22 cellular contexts compared by ENCODE assay signal in the genomic region with DNA sequence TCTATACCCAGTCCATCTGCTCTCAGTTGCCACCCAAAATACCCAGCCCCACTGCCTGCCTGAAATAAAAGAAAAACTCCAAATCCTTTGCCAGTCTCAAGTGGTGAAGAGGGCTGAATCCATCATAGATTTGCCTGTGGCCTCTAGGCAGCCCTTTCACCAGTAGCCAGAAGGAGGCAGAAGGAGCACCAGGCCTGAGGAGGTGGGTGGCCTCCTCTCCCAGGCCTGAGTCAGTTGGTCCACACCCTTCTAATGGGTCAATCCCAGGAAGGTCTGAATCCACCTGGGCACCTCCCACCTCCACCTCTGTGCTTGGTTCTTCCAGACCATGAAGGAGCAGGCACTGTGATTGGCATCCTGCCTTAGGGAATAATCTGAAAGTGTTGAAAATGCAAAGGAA.
A peak's percentile ranks its signal among the peaks of the same experiment; 100 is the strongest.
DNase-seq lines count a peak whose midpoint lies in the region; ATAC-seq and TF ChIP-seq lines count a peak whose summit lies in the region.
"Had no signal": no experiment of that assay in that cellular context is flagged by ENCODE, and none has a peak within 500 bp of the region (broad histone marks: within the 10 kb centered on the region; RNA-seq: fewer than 3 reads in every experiment).

No MANE protein-coding gene starts in this region.

- no peak overlapping the region for H3K14ac ChIP-seq in H9 (ENCODE audit: insufficient read depth, low read length)
- H3K14ac ChIP-seq in neuronal stem cell (ENCODE audit: low read length) = no peak overlapping the region

- H4K8ac ChIP-seq in H9 (replicated peaks; ENCODE audit: insufficient read length, low read depth, low read length) = no peak overlapping the region
- no peak overlapping the region for H4K8ac ChIP-seq in mesendoderm (ENCODE audit: low read depth, low read length)
- no peak overlapping the region for H4K8ac ChIP-seq in neuronal stem cell (ENCODE audit: low read depth, low read length)

- H3K36me3 ChIP-seq in endodermal cell (ENCODE audit: control insufficient read depth, insufficient read depth, low read length) = no peaks in the 10 kb centered on the region
- H3K36me3 ChIP-seq in mesendoderm (ENCODE audit: control insufficient read depth, insufficient read depth, low read length) = no peaks in the 10 kb centered on the region
- no peaks in the 10 kb centered on the region for H3K36me3 ChIP-seq in neuronal stem cell (replicated peaks in 1 of 2; ENCODE audit: control insufficient read depth in 2 of 2, insufficient read depth in 2 of 2, low read length in 2 of 2)

- H2BK20ac ChIP-seq in H9 (ENCODE audit: low read depth, low read length, poor library complexity, severe bottlenecking) = no peak overlapping the region

- H3K4ac ChIP-seq in H9 (ENCODE audit: low read depth, low read length) (no peak overlapping the region), mesendoderm (ENCODE audit: low read depth, low read length) (no peak overlapping the region), neuronal stem cell (ENCODE audit: low read length) (no peak overlapping the region)

- H3K36me3 Mint-ChIP-seq in H9 (ENCODE audit: insufficient read depth in 1 of 3, low read depth in 3 of 3) (no peaks in the 10 kb centered on the region), endodermal cell (ENCODE audit: low read depth) (peaks cover 3% of the 10 kb centered on the region)
- no peaks in the 10 kb centered on the region for H3K36me3 Mint-ChIP-seq in stimulated activated effector memory CD8-positive, alpha-beta T cell treated with anti-CD3 and anti-CD28 coated beads, Interleukin-12 subunit alpha, Interleukin-12 subunit beta, amount 100 ng/mL, for 72 hours
- H3K36me3 Mint-ChIP-seq: activated naive CD8-positive, alpha-beta T cell treated with anti-CD3 and anti-CD28 coated beads, Interleukin-2, amount 10 ng/mL, durations not matched to agents 7 days and 5 days; naive thymus-derived CD4-positive, alpha-beta T cell had no signal

- H3K79me2 ChIP-seq in H9 (ENCODE audit: insufficient read depth, low read length) = peaks cover 2% of the 10 kb centered on the region; the same call in 1 of the 2 replicates
- peaks cover 29% of the 10 kb centered on the region for H3K79me2 ChIP-seq in mesendoderm (ENCODE audit: control insufficient read depth, insufficient read depth, low read length)

- no peak overlapping the region for H3K23ac ChIP-seq in H9 (ENCODE audit: insufficient read length, low read depth, low read length)
- no peak overlapping the region for H3K23ac ChIP-seq in mesendoderm (ENCODE audit: low read length)
- H3K23ac ChIP-seq in neuronal stem cell (ENCODE audit: low read depth, low read length, poor library complexity) = no peak overlapping the region

- H3K27me3 ChIP-seq in H9 (ENCODE audit: insufficient read depth, low read length) (no peaks in the 10 kb centered on the region), endodermal cell (ENCODE audit: control insufficient read depth, insufficient read depth, low read length, poor library complexity, severe bottlenecking) (no peaks in the 10 kb centered on the region), mesendoderm (ENCODE audit: insufficient read depth, low read length, poor library complexity) (no peaks in the 10 kb centered on the region), neuronal stem cell (ENCODE audit: control insufficient read depth in 3 of 3, insufficient read depth in 3 of 3, low read depth in 1 of 3, low read length in 3 of 3) (no peaks in the 10 kb centered on the region)
- H3K27me3 ChIP-seq: BLaER1 treated with 17β-estradiol and CSF1 and Interleukin-3, amounts not matched to agents 10 nM and 100 nM; body of pancreas had no signal

- H2BK12ac ChIP-seq in H9 (ENCODE audit: insufficient read length, low read depth, low read length) = no peak overlapping the region
- no peak overlapping the region for H2BK12ac ChIP-seq in neuronal stem cell (ENCODE audit: low read length)

- no peaks in the 10 kb centered on the region for H3K27me3 Mint-ChIP-seq in H9 (ENCODE audit: low read depth)
- H3K27me3 Mint-ChIP-seq in endodermal cell (ENCODE audit: insufficient read depth) = no peaks in the 10 kb centered on the region

- H2AFZ ChIP-seq in H9 (ENCODE audit: low read length) (no peak overlapping the region), neuronal stem cell (ENCODE audit: low read length) (no peak overlapping the region)

- no peak overlapping the region for H2BK5ac ChIP-seq in H9 (ENCODE audit: insufficient read length, low read length)
- no peak overlapping the region for H2BK5ac ChIP-seq in mesendoderm (ENCODE audit: low read length)
- no peak overlapping the region for H2BK5ac ChIP-seq in neuronal stem cell (ENCODE audit: low read length)

- ATAC-seq in stimulated activated effector memory CD8-positive, alpha-beta T cell treated with anti-CD3 and anti-CD28 coated beads, Interleukin-12 subunit alpha, Interleukin-12 subunit beta, amount 100 ng/mL, for 72 hours = peak; percentile 37
- ATAC-seq in GM19351 (IDR thresholded peaks at IDR 0.05; ENCODE audit: unreplicated experiment) (no peak), HG03520 (IDR thresholded peaks at IDR 0.05; ENCODE audit: unreplicated experiment) (no peak)
- ATAC-seq: activated T-helper 17 cell treated with anti-CD3 and anti-CD28 coated beads, Interleukin-2, amount 50 U/mL, for 72 hours; body of pancreas; naive thymus-derived CD4-positive, alpha-beta T cell; stimulated activated naive CD8-positive, alpha-beta T cell treated with anti-CD3 and anti-CD28 coated beads, Interleukin-15, Interleukin-2, amounts not matched to agents 100 U/mL and 50 U/mL, for 24 hours had no signal

- H3K4me1 ChIP-seq in H9 (ENCODE audit: insufficient read depth, low read length) = peaks cover 9% of the 10 kb centered on the region; the same call in 1 of the 2 replicates
- peaks cover 30% of the 10 kb centered on the region for H3K4me1 ChIP-seq in endodermal cell (ENCODE audit: control insufficient read depth, insufficient read depth, low read length)
- H3K4me1 ChIP-seq in mesendoderm (ENCODE audit: control insufficient read depth, low read depth, low read length) = peaks cover 5% of the 10 kb centered on the region
- peaks cover 1 to 9% of the 10 kb centered on the region in 2 donors for H3K4me1 ChIP-seq in neuronal stem cell (ENCODE audit: control insufficient read depth in 2 of 2, insufficient read depth in 1 of 2, low read depth in 1 of 2, low read length in 2 of 2)

- no peaks in the 10 kb centered on the region for H3K23me2 ChIP-seq in H9 (ENCODE audit: insufficient read length, low read depth, low read length, poor library complexity, severe bottlenecking)

- DNase-seq in H9 (no peak), endodermal cell (no peak), mesendoderm (peak; percentile 52), neuronal stem cell (ENCODE audit: low spot score) (no peak), 8988T (no peak)
- no peak for DNase-seq in stimulated activated effector memory CD8-positive, alpha-beta T cell treated with anti-CD3 and anti-CD28 coated beads, Interleukin-12 subunit alpha, Interleukin-12 subunit beta, amount 100 ng/mL, for 72 hours (ENCODE audit: low spot score in 2 of 2)
- DNase-seq: activated CD4-positive, alpha-beta T cell treated with anti-CD3 and anti-CD28 coated beads, Interleukin-2, amount 10 ng/mL, durations not matched to agents 24 days and 14 days; activated naive CD8-positive, alpha-beta T cell treated with anti-CD3 and anti-CD28 coated beads, Interleukin-2, amount 10 ng/mL, durations not matched to agents 7 days and 5 days; body of pancreas; hippocampal formation; naive thymus-derived CD4-positive, alpha-beta T cell; NCI-H1436; NCI-H2171; NCI-H69; stimulated activated naive CD8-positive, alpha-beta T cell treated with anti-CD3 and anti-CD28 coated beads, Interleukin-15, Interleukin-2, amounts not matched to agents 100 U/mL and 50 U/mL, for 24 hours had no signal

- H3K9ac ChIP-seq in H9 (ENCODE audit: extremely low read depth, insufficient read length, low read length) = no peak overlapping the region
- no peak overlapping the region for H3K9ac ChIP-seq in endodermal cell (ENCODE audit: extremely low read depth, low read length, poor library complexity, severe bottlenecking)
- no peak overlapping the region for H3K9ac ChIP-seq in mesendoderm (ENCODE audit: low read length)
- H3K9ac ChIP-seq in neuronal stem cell (ENCODE audit: low read depth, low read length, poor library complexity) = no peak overlapping the region
- H3K9ac ChIP-seq: BLaER1 treated with 17β-estradiol and CSF1 and Interleukin-3, amounts not matched to agents 10 nM and 100 nM had no signal

- TF ChIP-seq CTCF in H9 (conservative IDR thresholded peaks at IDR 0.05) (peak; percentile 32; the same call in 1 of the 3 replicates), endodermal cell (conservative IDR thresholded peaks at IDR 0.05) (peak; percentile 54)

- H4K5ac ChIP-seq in H9 (ENCODE audit: insufficient read length, low read depth, low read length) (no peak overlapping the region), mesendoderm (ENCODE audit: low read length) (no peak overlapping the region)

- H3K4me1 Mint-ChIP-seq in H9 = peaks cover 30 to 46% of the 10 kb centered on the region in 2 experiments
- H3K4me1 Mint-ChIP-seq in endodermal cell = peaks cover 59% of the 10 kb centered on the region
- H3K4me1 Mint-ChIP-seq in stimulated activated effector memory CD8-positive, alpha-beta T cell treated with anti-CD3 and anti-CD28 coated beads, Interleukin-12 subunit alpha, Interleukin-12 subunit beta, amount 100 ng/mL, for 72 hours = no peaks in the 10 kb centered on the region
- H3K4me1 Mint-ChIP-seq: activated CD4-positive, alpha-beta T cell treated with anti-CD3 and anti-CD28 coated beads, Interleukin-2, amount 10 ng/mL, durations not matched to agents 24 days and 14 days; activated naive CD8-positive, alpha-beta T cell treated with anti-CD3 and anti-CD28 coated beads, Interleukin-2, amount 10 ng/mL, durations not matched to agents 7 days and 5 days; activated T-helper 17 cell treated with anti-CD3 and anti-CD28 coated beads, Interleukin-2, amount 50 U/mL, for 72 hours had no signal

- H2BK15ac ChIP-seq in H9 (ENCODE audit: low read depth, low read length) (no peak overlapping the region), mesendoderm (replicated peaks; ENCODE audit: low read depth) (no peak overlapping the region), neuronal stem cell (ENCODE audit: low read length) (no peak overlapping the region)

- H3K56ac ChIP-seq in H9 (ENCODE audit: insufficient read length, low read depth, low read length) (no peak overlapping the region), mesendoderm (ENCODE audit: low read length) (no peak overlapping the region)

- H3T11ph ChIP-seq in H9 (ENCODE audit: low read length) = no peak overlapping the region

- H3K9me3 Mint-ChIP-seq in H9 = no peaks in the 10 kb centered on the region
- H3K9me3 Mint-ChIP-seq in endodermal cell = no peaks in the 10 kb centered on the region
- H3K9me3 Mint-ChIP-seq in stimulated activated effector memory CD8-positive, alpha-beta T cell treated with anti-CD3 and anti-CD28 coated beads, Interleukin-12 subunit alpha, Interleukin-12 subunit beta, amount 100 ng/mL, for 72 hours = no peaks in the 10 kb centered on the region
- H3K9me3 Mint-ChIP-seq: activated CD4-positive, alpha-beta T cell treated with anti-CD3 and anti-CD28 coated beads, Interleukin-2, amount 10 ng/mL, durations not matched to agents 24 days and 14 days; activated naive CD8-positive, alpha-beta T cell treated with anti-CD3 and anti-CD28 coated beads, Interleukin-2, amount 10 ng/mL, durations not matched to agents 7 days and 5 days; activated T-helper 17 cell treated with anti-CD3 and anti-CD28 coated beads, Interleukin-2, amount 50 U/mL, for 72 hours; naive thymus-derived CD4-positive, alpha-beta T cell had no signal

- no peak overlapping the region for H3K4me3 ChIP-seq in endodermal cell (ENCODE audit: low read length)
- H3K4me3 ChIP-seq in mesendoderm (ENCODE audit: low read length) = no peak overlapping the region
- H3K4me3 ChIP-seq in neuronal stem cell (ENCODE audit: low read length in 2 of 2) = no peak overlapping the region
- H3K4me3 ChIP-seq: BLaER1 treated with 17β-estradiol and CSF1 and Interleukin-3, amounts not matched to agents 10 nM and 100 nM; body of pancreas; coronary artery; lung; skin epidermis had no signal

- no peaks in the 10 kb centered on the region for H4K20me1 ChIP-seq in H9 (ENCODE audit: control insufficient read depth, insufficient read depth, insufficient read length)

- H3K79me1 ChIP-seq in H9 (ENCODE audit: insufficient read depth, low read depth, low read length, poor library complexity, severe bottlenecking) = no peaks in the 10 kb centered on the region
- H3K79me1 ChIP-seq in mesendoderm (ENCODE audit: low read length) = peaks cover 32% of the 10 kb centered on the region
- H3K79me1 ChIP-seq in neuronal stem cell (ENCODE audit: low read depth, low read length) = peaks cover 6% of the 10 kb centered on the region

- H3K27ac Mint-ChIP-seq in H9 (peak overlapping the region in 2 of 3 experiments; percentile 48 to 84; a peak in 4 of 7 replicates), endodermal cell (peak overlapping the region; percentile 48)
- no peak overlapping the region for H3K27ac Mint-ChIP-seq in stimulated activated effector memory CD8-positive, alpha-beta T cell treated with anti-CD3 and anti-CD28 coated beads, Interleukin-12 subunit alpha, Interleukin-12 subunit beta, amount 100 ng/mL, for 72 hours
- H3K27ac Mint-ChIP-seq: activated CD4-positive, alpha-beta T cell treated with anti-CD3 and anti-CD28 coated beads, Interleukin-2, amount 10 ng/mL, durations not matched to agents 24 days and 14 days; activated naive CD8-positive, alpha-beta T cell treated with anti-CD3 and anti-CD28 coated beads, Interleukin-2, amount 10 ng/mL, durations not matched to agents 7 days and 5 days; activated T-helper 17 cell treated with anti-CD3 and anti-CD28 coated beads, Interleukin-2, amount 50 U/mL, for 72 hours; naive thymus-derived CD4-positive, alpha-beta T cell had no signal

- H3K18ac ChIP-seq in H9 (ENCODE audit: insufficient read length, low read depth, low read length) (no peak overlapping the region), mesendoderm (ENCODE audit: low read length) (no peak overlapping the region), neuronal stem cell (ENCODE audit: low read length) (no peak overlapping the region)

- H3K4me3 Mint-ChIP-seq in H9 (no peak overlapping the region), endodermal cell (no peak overlapping the region)
- H3K4me3 Mint-ChIP-seq in stimulated activated effector memory CD8-positive, alpha-beta T cell treated with anti-CD3 and anti-CD28 coated beads, Interleukin-12 subunit alpha, Interleukin-12 subunit beta, amount 100 ng/mL, for 72 hours = no peak overlapping the region
- H3K4me3 Mint-ChIP-seq: activated CD4-positive, alpha-beta T cell treated with anti-CD3 and anti-CD28 coated beads, Interleukin-2, amount 10 ng/mL, durations not matched to agents 24 days and 14 days; activated naive CD8-positive, alpha-beta T cell treated with anti-CD3 and anti-CD28 coated beads, Interleukin-2, amount 10 ng/mL, durations not matched to agents 7 days and 5 days; activated T-helper 17 cell treated with anti-CD3 and anti-CD28 coated beads, Interleukin-2, amount 50 U/mL, for 72 hours; naive thymus-derived CD4-positive, alpha-beta T cell had no signal

- H2BK120ac ChIP-seq in H9 (ENCODE audit: low read depth, low read length, poor library complexity, severe bottlenecking) (no peak overlapping the region), mesendoderm (ENCODE audit: low read depth, low read length) (no peak overlapping the region), neuronal stem cell (ENCODE audit: low read depth, low read length) (no peak overlapping the region)

- H3K27ac ChIP-seq in H9 (ENCODE audit: insufficient read length, low read depth, low read length) (no peak overlapping the region), endodermal cell (ENCODE audit: low read depth, low read length) (no peak overlapping the region), mesendoderm (ENCODE audit: low read depth, low read length) (no peak overlapping the region), neuronal stem cell (replicated peaks; ENCODE audit: low read length) (no peak overlapping the region)

- H4K91ac ChIP-seq in H9 (ENCODE audit: insufficient read length, low read depth, low read length) (no peak overlapping the region), neuronal stem cell (ENCODE audit: low read depth, low read length, poor library complexity) (no peak overlapping the region)

- H3K4me2 ChIP-seq in H9 (ENCODE audit: insufficient read depth, insufficient read length, low read length) = no peak overlapping the region
- no peak overlapping the region for H3K4me2 ChIP-seq in mesendoderm (ENCODE audit: low read length)
- no peak overlapping the region for H3K4me2 ChIP-seq in neuronal stem cell (ENCODE audit: insufficient read depth, low read length, poor library complexity, severe bottlenecking)

- H2AK5ac ChIP-seq in H9 (ENCODE audit: insufficient read length, low read length) (no peak overlapping the region), mesendoderm (ENCODE audit: low read length) (no peak overlapping the region), neuronal stem cell (ENCODE audit: low read depth, low read length) (no peak overlapping the region)

- H3K9me3 ChIP-seq in H9 (ENCODE audit: control insufficient read depth, low read depth, low read length) (no peaks in the 10 kb centered on the region), endodermal cell (ENCODE audit: control insufficient read depth, low read length) (no peaks in the 10 kb centered on the region), neuronal stem cell (replicated peaks in 1 of 2; ENCODE audit: control insufficient read depth in 2 of 2, insufficient read depth in 1 of 2, low read depth in 1 of 2, low read length in 2 of 2) (no peaks in the 10 kb centered on the region)
- H3K9me3 ChIP-seq: BLaER1 treated with 17β-estradiol and CSF1 and Interleukin-3, amounts not matched to agents 10 nM and 100 nM; body of pancreas had no signal
